In the genomic region with DNA sequence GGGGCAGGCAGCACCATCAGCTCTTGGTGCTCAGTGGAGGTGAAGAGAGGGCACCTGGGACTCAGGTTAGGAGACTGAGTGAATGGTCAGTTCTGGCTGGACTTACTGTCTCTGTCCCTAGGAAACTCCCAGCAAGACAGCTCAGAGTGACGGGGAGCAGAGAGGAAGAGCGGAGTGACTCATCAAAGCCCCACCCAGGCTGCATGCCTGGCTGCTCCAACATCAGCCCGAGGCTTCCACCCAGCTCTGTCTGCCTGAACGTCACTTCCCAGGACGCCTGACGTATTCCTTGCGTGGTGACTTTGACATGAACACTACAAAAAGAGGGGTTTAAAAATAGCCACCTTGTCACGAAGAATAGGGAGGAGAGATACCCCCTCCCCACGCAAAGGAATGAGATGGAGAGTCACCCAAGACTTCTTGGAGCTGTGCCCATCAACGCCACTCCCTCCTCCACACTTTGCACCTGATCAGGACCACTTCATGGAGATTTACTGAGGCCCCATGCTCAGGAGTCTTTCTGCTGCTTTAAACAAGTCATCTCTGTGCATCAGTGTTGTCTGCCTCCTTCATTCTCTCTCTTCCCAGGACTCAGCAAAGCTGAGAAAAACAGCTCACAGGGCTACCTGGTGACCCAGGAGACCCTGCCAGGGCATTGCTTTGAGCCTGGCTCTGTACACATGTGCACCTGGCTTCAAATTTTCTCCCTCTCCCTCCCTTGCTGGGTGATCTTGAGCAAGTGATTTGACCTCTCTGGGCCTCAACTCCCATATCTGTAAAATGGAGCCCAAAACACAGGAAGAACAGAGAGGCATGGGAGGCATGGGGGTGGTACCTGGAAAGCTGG, we compare ENCODE assay signal across 1 cellular context.
TF ChIP-seq lines count a peak whose summit lies in the region.

No MANE protein-coding gene starts in this region.

TF ChIP-seq in SK-N-SH, 30 proteins besides CTCF, POLR2A, EP300 and RAD21 (continued from another document):
- TF ChIP-seq FOSL2 (IDR thresholded peaks at IDR 0.05; ENCODE audit: borderline replicate concordance, low read depth) (peak; percentile 84), GATA2 (CRISPR knock-in tag; IDR thresholded peaks at IDR 0.05) (no peak), CHD2 (IDR thresholded peaks at IDR 0.05; ENCODE audit: low read length, partially characterized antibody) (no peak)
